1 cellular context compared by ENCODE assay signal in genomic region chr1:211895126-211895759, GRCh38.
TF ChIP-seq lines count a peak whose summit lies in the region.

No MANE protein-coding gene starts in this region.

TF ChIP-seq in GM12878, 131 proteins besides CTCF, POLR2A, EP300 and RAD21 (continued from another document):
- TF ChIP-seq CEBPZ (IDR thresholded peaks at IDR 0.05; ENCODE audit: low read depth, low read length) (no peak), BHLHE40 (IDR thresholded peaks at IDR 0.05; ENCODE audit: borderline replicate concordance in 1 of 2, low read depth in 2 of 2, low read length in 1 of 2) (no peak), ZBTB4 (CRISPR knock-in tag; IDR thresholded peaks at IDR 0.05) (no peak), PKNOX1 (IDR thresholded peaks at IDR 0.05) (no peak), ZNF687 (IDR thresholded peaks at IDR 0.05) (no peak), BMI1 (IDR thresholded peaks at IDR 0.05; ENCODE audit: borderline replicate concordance) (no peak), ELK1 (IDR thresholded peaks at IDR 0.05; ENCODE audit: low read depth, low read length) (no peak), NFXL1 (IDR thresholded peaks at IDR 0.05; ENCODE audit: borderline replicate concordance) (no peak), RELB (IDR thresholded peaks at IDR 0.05; ENCODE audit: low read depth) (no peak), CUX1 (IDR thresholded peaks at IDR 0.05; ENCODE audit: insufficient replicate concordance, low read depth, low read length) (no peak), E2F8 (IDR thresholded peaks at IDR 0.05; ENCODE audit: low read depth, partially characterized antibody) (no peak)
